Comparison of ENCODE assay signal across 8 cellular contexts in genomic region chr10:23945845-23946244, GRCh38.
"Had no signal": no experiment of that assay in that cellular context is flagged by ENCODE, and none has a peak within 500 bp of the region (broad histone marks: within the 10 kb centered on the region; RNA-seq: fewer than 3 reads in every experiment).

No MANE protein-coding gene starts in this region.

- ATAC-seq: HepG2 had no signal

- H3K4me3 ChIP-seq: GM23248 had no signal

- H2AFZ ChIP-seq: GM23248 had no signal

- H3K4me2 ChIP-seq: KMS-11 had no signal

- H3K9ac ChIP-seq: GM23248, KMS-11 had no signal

- DNase-seq: GM23248, GOT3, H9, HCEC 1CT, KBM-7 had no signal

- H3K27ac ChIP-seq: GM23248, HL-60, KMS-11 had no signal
